ENCODE assay signal across 1 cellular context in genomic region chr7:138001529-138002095, GRCh38.
TF ChIP-seq lines count a peak whose summit lies in the region.

Gene CREB3L2, minus strand, starts transcription at chr7:138002086. Its CDS starts 381 bp downstream, at chr7:138001705.

TF ChIP-seq in HepG2, 621 proteins besides CTCF, POLR2A, EP300 and RAD21 (continued from another document and continues in another):
- no peak for TF ChIP-seq ZNF512B (CRISPR knock-in tag; IDR thresholded peaks at IDR 0.05; ENCODE audit: borderline replicate concordance)
- no peak; the same call in 1 of the 2 replicates for TF ChIP-seq ESRRA (CRISPR knock-in tag; IDR thresholded peaks at IDR 0.05; ENCODE audit: low read depth)
- no peak for TF ChIP-seq MIER3 (CRISPR knock-in tag; IDR thresholded peaks at IDR 0.05; ENCODE audit: borderline replicate concordance)
- no peak for TF ChIP-seq ZNF432 (CRISPR knock-in tag; IDR thresholded peaks at IDR 0.05; ENCODE audit: borderline replicate concordance)
- TF ChIP-seq ZBTB49 (CRISPR knock-in tag; IDR thresholded peaks at IDR 0.05; ENCODE audit: borderline replicate concordance): no peak
- TF ChIP-seq MEIS1 (CRISPR knock-in tag; IDR thresholded peaks at IDR 0.05; ENCODE audit: borderline replicate concordance): peak; percentile 77; the same call in 1 of the 2 replicates
- no peak; the same call in 1 of the 2 replicates for TF ChIP-seq GMEB1 (CRISPR knock-in tag; IDR thresholded peaks at IDR 0.05; ENCODE audit: borderline replicate concordance)
- no peak for TF ChIP-seq ZFP36 (IDR thresholded peaks at IDR 0.05; ENCODE audit: borderline replicate concordance, low read depth, low read length, partially characterized antibody)
- no peak for TF ChIP-seq ZBTB20 (CRISPR knock-in tag; IDR thresholded peaks at IDR 0.05; ENCODE audit: borderline replicate concordance, low read depth)
- no peak for TF ChIP-seq BRF2 (CRISPR knock-in tag; IDR thresholded peaks at IDR 0.05)
- no peak for TF ChIP-seq ZNF280D (CRISPR knock-in tag; IDR thresholded peaks at IDR 0.05)
- TF ChIP-seq LRRFIP1 (CRISPR knock-in tag; conservative IDR thresholded peaks at IDR 0.05): no peak
- TF ChIP-seq ATF4 (CRISPR knock-in tag; IDR thresholded peaks at IDR 0.05): no peak; a peak in 1 of 4 replicates
- no peak for TF ChIP-seq ZFP41 (CRISPR knock-in tag; IDR thresholded peaks at IDR 0.05; ENCODE audit: borderline replicate concordance)
- 0 out of 2 replicates have a peak, but pooled peaks have one; percentile 31 for TF ChIP-seq NFE2L1 (CRISPR knock-in tag; IDR thresholded peaks at IDR 0.05; ENCODE audit: borderline replicate concordance)
- TF ChIP-seq ZNF709 (CRISPR knock-in tag; IDR thresholded peaks at IDR 0.05): peak; percentile 37; the same call in 1 of the 2 replicates
- 0 out of 2 replicates have a peak, but pooled peaks have one; percentile 62 for TF ChIP-seq ZNF430 (CRISPR knock-in tag; IDR thresholded peaks at IDR 0.05)
- no peak; the same call in 1 of the 2 replicates for TF ChIP-seq E2F1 (CRISPR knock-in tag; IDR thresholded peaks at IDR 0.05)
- TF ChIP-seq SMAD3 (CRISPR knock-in tag; IDR thresholded peaks at IDR 0.05): no peak
- 0 out of 2 replicates have a peak, but pooled peaks have one; percentile 27 for TF ChIP-seq GLI4 (CRISPR knock-in tag; IDR thresholded peaks at IDR 0.05; ENCODE audit: borderline replicate concordance)
- no peak for TF ChIP-seq SMC3 (IDR thresholded peaks at IDR 0.05; ENCODE audit: low read length)
- TF ChIP-seq CENPT (CRISPR knock-in tag; IDR thresholded peaks at IDR 0.05; ENCODE audit: low read depth): no peak
- TF ChIP-seq MLXIP (CRISPR knock-in tag; IDR thresholded peaks at IDR 0.05; ENCODE audit: borderline replicate concordance): no peak
- TF ChIP-seq ZSCAN30 (CRISPR knock-in tag; IDR thresholded peaks at IDR 0.05): no peak
- TF ChIP-seq ZNF891 (CRISPR knock-in tag; IDR thresholded peaks at IDR 0.05): peak; percentile 96; the same call in 1 of the 2 replicates
- no peak for TF ChIP-seq ARID3A (IDR thresholded peaks at IDR 0.05; ENCODE audit: low read depth, low read length)
- TF ChIP-seq ZNF382 (CRISPR knock-in tag; IDR thresholded peaks at IDR 0.05; ENCODE audit: borderline replicate concordance): no peak
- no peak for TF ChIP-seq TERF1 (CRISPR knock-in tag; IDR thresholded peaks at IDR 0.05)
- TF ChIP-seq ZNF660 (CRISPR knock-in tag; IDR thresholded peaks at IDR 0.05; ENCODE audit: borderline replicate concordance, low read depth): no peak
- no peak for TF ChIP-seq ZNF776 (CRISPR knock-in tag; IDR thresholded peaks at IDR 0.05)
- no peak for TF ChIP-seq HNRNPUL1 (IDR thresholded peaks at IDR 0.05; ENCODE audit: low read depth, low read length)
- no peak for TF ChIP-seq TAF15 (IDR thresholded peaks at IDR 0.05; ENCODE audit: low read depth, low read length, poor library complexity, severe bottlenecking)
